1 cellular context compared by ENCODE assay signal in genomic region chr3:11529281-11529680, GRCh38.
TF ChIP-seq lines count a peak whose summit lies in the region.

No MANE protein-coding gene starts in this region.

TF ChIP-seq in IMR-90, 13 proteins besides CTCF, POLR2A, EP300 and RAD21:
- no peak for TF ChIP-seq CHD1 (IDR thresholded peaks at IDR 0.05; ENCODE audit: low read depth, low read length)
- TF ChIP-seq MAFK (IDR thresholded peaks at IDR 0.05; ENCODE audit: low read depth, low read length), result no peak
- no peak for TF ChIP-seq NFE2L2 (IDR thresholded peaks at IDR 0.05; ENCODE audit: low read depth, low read length)
- no peak for TF ChIP-seq BHLHE40 (IDR thresholded peaks at IDR 0.05; ENCODE audit: low read depth, low read length)
- no peak for TF ChIP-seq FOS (IDR thresholded peaks at IDR 0.05; ENCODE audit: low read depth, low read length)
- no peak for TF ChIP-seq MXI1 (IDR thresholded peaks at IDR 0.05; ENCODE audit: borderline replicate concordance, low read depth, low read length)
- no peak for TF ChIP-seq MAZ (IDR thresholded peaks at IDR 0.05; ENCODE audit: borderline replicate concordance, low read depth, low read length)
- TF ChIP-seq RCOR1 (IDR thresholded peaks at IDR 0.05; ENCODE audit: insufficient replicate concordance, low read length), result no peak
